ENCODE assay signal across 24 cellular contexts in genomic region chr10:75084834-75085384, GRCh38.
"Had no signal": no experiment of that assay in that cellular context is flagged by ENCODE, and none has a peak within 500 bp of the region (broad histone marks: within the 10 kb centered on the region; RNA-seq: fewer than 3 reads in every experiment).

No MANE protein-coding gene starts in this region.

- H3K4me1 Mint-ChIP-seq: natural killer cell; stimulated activated effector memory CD8-positive, alpha-beta T cell treated with anti-CD3 and anti-CD28 coated beads, Interleukin-12 subunit alpha, Interleukin-12 subunit beta, amount 100 ng/mL, for 72 hours had no signal

- H3K4me3 ChIP-seq: gastrocnemius medialis, left lung, prostate gland, right atrium auricular region, sigmoid colon, stomach, thyroid gland, vagina had no signal

- H3K4me3 Mint-ChIP-seq: dendritic cell treated with granulocyte-macrophage colony-stimulating factor and Interleukin-4, amounts not matched to agents 40 ng/mL and 50 ng/mL, for 4 days; endodermal cell; natural killer cell; neural crest cell; stimulated activated effector memory CD8-positive, alpha-beta T cell treated with anti-CD3 and anti-CD28 coated beads, Interleukin-12 subunit alpha, Interleukin-12 subunit beta, amount 100 ng/mL, for 72 hours had no signal

- H3K27me3 Mint-ChIP-seq: dendritic cell treated with granulocyte-macrophage colony-stimulating factor and Interleukin-4, amounts not matched to agents 40 ng/mL and 50 ng/mL, for 4 days had no signal

- FAIRE-seq: colon, islet of Langerhans had no signal

- ATAC-seq: esophagus mucosa; gastrocnemius medialis; left cardiac atrium; left lung; natural killer cell; stimulated activated effector memory CD8-positive, alpha-beta T cell treated with anti-CD3 and anti-CD28 coated beads, Interleukin-12 subunit alpha, Interleukin-12 subunit beta, amount 100 ng/mL, for 72 hours had no signal

- H3K9ac ChIP-seq: parathyroid adenoma had no signal

- H3K27me3 ChIP-seq: gastrocnemius medialis, left lung, right atrium auricular region, sigmoid colon, stomach, thyroid gland, vagina had no signal

- H3K4me1 ChIP-seq: left lung, right atrium auricular region, sigmoid colon, thyroid gland, vagina had no signal

- H3K27ac Mint-ChIP-seq: dendritic cell treated with granulocyte-macrophage colony-stimulating factor and Interleukin-4, amounts not matched to agents 40 ng/mL and 50 ng/mL, for 4 days; endodermal cell; natural killer cell; stimulated activated effector memory CD8-positive, alpha-beta T cell treated with anti-CD3 and anti-CD28 coated beads, Interleukin-12 subunit alpha, Interleukin-12 subunit beta, amount 100 ng/mL, for 72 hours had no signal

- H3K36me3 ChIP-seq: gastrocnemius medialis, left lung, prostate gland, right atrium auricular region, sigmoid colon, stomach, thyroid gland, vagina had no signal

- DNase-seq: effector CD8-positive, alpha-beta T cell; endodermal cell; gastrocnemius medialis; left cardiac atrium; left lung; natural killer cell; sigmoid colon; stimulated activated CD4-positive, alpha-beta T cell treated with anti-CD3 and anti-CD28 coated beads, Interleukin-2, amount 100 ng/mL, for 24 hours; stimulated activated CD4-positive, alpha-beta T cell treated with anti-CD3 and anti-CD28 coated beads, Interleukin-4, amount 100 ng/mL, for 24 hours; stimulated activated naive CD4-positive, alpha-beta T cell treated with Interleukin-2 at 50 U/mL for 16 hours; stomach; thyroid gland; trophoblast cell had no signal

- H3K79me2 ChIP-seq: parathyroid adenoma had no signal

- H3K9me3 Mint-ChIP-seq: natural killer cell had no signal

- H3K27ac ChIP-seq: epithelial cell of prostate, gastrocnemius medialis, left lung, parathyroid adenoma, right atrium auricular region, sigmoid colon, stomach, thyroid gland, vagina had no signal

- H3K36me3 Mint-ChIP-seq: natural killer cell; stimulated activated effector memory CD8-positive, alpha-beta T cell treated with anti-CD3 and anti-CD28 coated beads, Interleukin-12 subunit alpha, Interleukin-12 subunit beta, amount 100 ng/mL, for 72 hours had no signal

- H3K9me3 ChIP-seq: gastrocnemius medialis, prostate gland, thyroid gland, vagina had no signal
